ENCODE assay signal across 30 cellular contexts in genomic region chr6:137739544-137739943, GRCh38.
"Had no signal": no experiment of that assay in that cellular context is flagged by ENCODE, and none has a peak within 500 bp of the region (broad histone marks: within the 10 kb centered on the region; RNA-seq: fewer than 3 reads in every experiment).

No MANE protein-coding gene starts in this region.

- H3K27ac Mint-ChIP-seq: activated B cell treated with CpG ODN at 0.5 μM for 24 hours; activated CD8-positive, alpha-beta T cell treated with anti-CD3 and anti-CD28 coated beads, Interleukin-2, amount 10 ng/mL, durations not matched to agents 7 days and 5 days; activated naive CD4-positive, alpha-beta T cell treated with anti-CD3 and anti-CD28 coated beads for 36 hours; activated naive CD4-positive, alpha-beta T cell treated with anti-CD3 and anti-CD28 coated beads, Interleukin-2, amount 50 U/mL, for 72 hours; activated T-cell treated with anti-CD3 and anti-CD28 coated beads, Interleukin-2, amount 50 U/mL, for 24 hours; T-helper 1 cell treated with Interleukin-12 subunit alpha and Interleukin-12 subunit beta and Interleukin-4 antibody, amounts not matched to agents 30 μg/mL and 1 μg/mL, for 36 hours had no signal

- H3K36me3 ChIP-seq: adrenal gland, Peyer's patch, SJSA1 had no signal

- H3K27me3 ChIP-seq: adrenal gland, body of pancreas, Peyer's patch, SJSA1 had no signal

- H3K4me1 ChIP-seq: body of pancreas, Peyer's patch, SJSA1 had no signal

- H3K9ac ChIP-seq: SK-N-SH had no signal

- H3K27ac ChIP-seq: adrenal gland, body of pancreas, Peyer's patch, SJSA1, VCaP had no signal

- H3K9me3 ChIP-seq: adrenal gland, body of pancreas, Peyer's patch, SJSA1, SK-N-SH had no signal

- H3K4me2 ChIP-seq: SK-N-SH had no signal

- H3K27me3 Mint-ChIP-seq: activated B cell treated with CpG ODN at 0.5 μM for 24 hours; activated T-cell treated with anti-CD3 and anti-CD28 coated beads, Interleukin-2, amount 50 U/mL, for 24 hours had no signal

- H3K36me3 Mint-ChIP-seq: activated naive CD4-positive, alpha-beta T cell treated with anti-CD3 and anti-CD28 coated beads, Interleukin-2, amount 50 U/mL, for 72 hours had no signal

- H3K4me3 ChIP-seq: adrenal gland, body of pancreas, K562, Peyer's patch, SJSA1 had no signal

- FAIRE-seq: astrocyte, bronchial epithelial cell, K562 had no signal

- H3K9me3 Mint-ChIP-seq: activated B cell treated with CpG ODN at 0.5 μM for 24 hours; activated naive CD4-positive, alpha-beta T cell treated with anti-CD3 and anti-CD28 coated beads for 36 hours; activated T-cell treated with anti-CD3 and anti-CD28 coated beads, Interleukin-2, amount 50 U/mL, for 24 hours; T-helper 1 cell treated with Interleukin-12 subunit alpha and Interleukin-12 subunit beta and Interleukin-4 antibody, amounts not matched to agents 30 μg/mL and 1 μg/mL, for 36 hours had no signal

- DNase-seq: activated B cell treated with CpG ODN at 0.5 μM for 24 hours; activated CD4-positive, alpha-beta T cell treated with anti-CD3 and anti-CD28 coated beads for 4 hours; activated CD4-positive, CD25-positive, alpha-beta regulatory T cell treated with anti-CD3 and anti-CD28 coated beads, Interleukin-2, amount 50 U/mL, for 72 hours; activated CD8-positive, alpha-beta T cell treated with anti-CD3 and anti-CD28 coated beads, Interleukin-2, amount 10 ng/mL, durations not matched to agents 7 days and 5 days; activated gamma-delta T cell treated with Interleukin-2 at 50 U/mL for 16 hours; activated naive CD4-positive, alpha-beta T cell treated with anti-CD3 and anti-CD28 coated beads for 36 hours; activated T-cell treated with anti-CD3 and anti-CD28 coated beads, Interleukin-2, amount 50 U/mL, for 24 hours; adrenal gland; body of pancreas; caudate nucleus; NCI-H1105; NCI-H1417 treated with DMSO at 0.1 percent for 48 hours; NCI-H187 treated with DMSO at 0.1 percent for 48 hours; NCI-H2081; NCI-H510A; NCI-H526; NCI-H748 treated with DMSO at 0.1 percent for 48 hours; NK-92 treated with Interleukin-12 subunit alpha and Interleukin-12 subunit beta, amount 100 ng/mL, for 24 hours; PC-3; Peyer's patch; RPMI8226; SHP77 treated with DMSO at 0.1 percent for 48 hours; SK-N-SH had no signal

- ATAC-seq: activated CD8-positive, alpha-beta T cell treated with anti-CD3 and anti-CD28 coated beads, Interleukin-2, amount 10 ng/mL, durations not matched to agents 7 days and 5 days; activated naive CD4-positive, alpha-beta T cell treated with anti-CD3 and anti-CD28 coated beads, Interleukin-2, amount 50 U/mL, for 72 hours; body of pancreas; K562; PC-3 had no signal

- H3K4me3 Mint-ChIP-seq: activated B cell treated with CpG ODN at 0.5 μM for 24 hours; activated CD8-positive, alpha-beta T cell treated with anti-CD3 and anti-CD28 coated beads, Interleukin-2, amount 10 ng/mL, durations not matched to agents 7 days and 5 days; activated naive CD4-positive, alpha-beta T cell treated with anti-CD3 and anti-CD28 coated beads for 36 hours; activated T-cell treated with anti-CD3 and anti-CD28 coated beads, Interleukin-2, amount 50 U/mL, for 24 hours; T-helper 1 cell treated with Interleukin-12 subunit alpha and Interleukin-12 subunit beta and Interleukin-4 antibody, amounts not matched to agents 30 μg/mL and 1 μg/mL, for 36 hours had no signal
